Comparison of ENCODE assay signal across 8 cellular contexts in the genomic region with DNA sequence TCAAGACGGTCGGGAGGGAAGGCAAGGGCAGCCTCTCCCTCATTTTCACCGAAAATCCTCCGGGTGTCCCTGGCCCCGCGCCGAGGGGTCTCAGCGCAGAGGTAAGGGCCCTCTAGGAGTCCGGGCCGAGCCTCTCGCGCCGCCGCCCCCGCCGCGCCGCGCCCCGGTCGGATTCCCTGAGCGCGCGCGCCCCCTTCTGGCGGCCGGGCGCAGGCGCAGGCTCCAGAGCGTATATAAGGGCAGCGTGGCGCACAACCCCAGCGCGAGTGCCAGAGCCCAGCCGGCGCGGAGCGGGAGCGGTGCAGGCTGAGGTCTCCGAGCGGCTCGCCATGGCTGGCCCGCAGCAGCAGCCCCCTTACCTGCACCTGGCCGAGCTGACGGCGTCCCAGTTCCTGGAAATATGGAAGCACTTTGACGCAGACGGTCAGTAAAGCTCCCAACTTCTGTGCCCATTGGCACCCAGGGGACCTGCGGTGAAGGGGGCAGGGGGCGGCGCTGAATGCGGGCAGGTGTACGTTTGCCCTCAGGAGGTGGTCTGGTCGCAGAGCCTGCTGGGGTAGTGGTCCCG. TPM values are rescaled to one million over a fixed set of nuclear protein-coding genes. Genes with fewer than 3 reads are reported as not detected.
A peak's percentile ranks its signal among the peaks of the same experiment; 100 is the strongest.
DNase-seq lines count a peak whose midpoint lies in the region; ATAC-seq and TF ChIP-seq lines count a peak whose summit lies in the region.

A gene with protein sequence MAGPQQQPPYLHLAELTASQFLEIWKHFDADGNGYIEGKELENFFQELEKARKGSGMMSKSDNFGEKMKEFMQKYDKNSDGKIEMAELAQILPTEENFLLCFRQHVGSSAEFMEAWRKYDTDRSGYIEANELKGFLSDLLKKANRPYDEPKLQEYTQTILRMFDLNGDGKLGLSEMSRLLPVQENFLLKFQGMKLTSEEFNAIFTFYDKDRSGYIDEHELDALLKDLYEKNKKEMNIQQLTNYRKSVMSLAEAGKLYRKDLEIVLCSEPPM (plus strand): TSS at position 260 of the 568 bp plus-strand sequence. CDS start 70 bp downstream, at position 330.

- DNase-seq in C1 segment of cervical spinal cord (lab: John Stamatoyannopoulos, UW) (peak in 10 of 14 donors; percentile 7 to 49 (median 22)), Panc1 (ENCODE audit: low read depth, low spot score) (no peak), activated gamma-delta T cell (lab: John Stamatoyannopoulos, UW) (peak; percentile 29), foreskin keratinocyte (no peak), omental fat pad (ENCODE audit: low spot score) (peak; percentile 76)

- CTCF ChIA-PET in Panc1 (lab: Charles Lee) = no interaction called here

- H3K36me3 ChIP-seq in Panc1 (ENCODE audit: control insufficient read depth, insufficient read depth, low read length) = no peaks in the 10 kb centered on the region

- BruUV-seq in Panc1 (replicated peaks; lab: Mats Ljungman, UMichigan) = no TSS peak

- H3K27ac ChIP-seq in Panc1 (ENCODE audit: low read length) (no peak within 1 kb of the TSS), foreskin keratinocyte (no peak within 1 kb of the TSS), temporal lobe (ENCODE audit: low read depth, low read length) (no peak within 1 kb of the TSS)

- in situ Hi-C loops in Panc1 (cut with HindIII; ENCODE audit: low pct_unique_long_range_greater_than_20kb, low sequenced_read_pairs) = no loop called here

- H3K4me1 ChIP-seq in Panc1 (ENCODE audit: control insufficient read depth, insufficient read depth, low read length) (no peaks in the 10 kb centered on the region; the same call in 1 of the 2 replicates), foreskin keratinocyte (no peaks in the 10 kb centered on the region)

- peak within 1 kb of the TSS; percentile 14 to 45 for H3K4me3 ChIP-seq in Panc1 (ENCODE audit: low read depth in 2 of 2, low read length in 2 of 2)

- H3K9me3 ChIP-seq in Panc1 (ENCODE audit: control insufficient read depth, insufficient read depth, low read depth, low read length) = no peaks in the 10 kb centered on the region

- intact Hi-C loops in Panc1 (cut with micrococcal nuclease; ENCODE audit: unreplicated experiment) = loop anchor here (10.0 kb wide), 1 partner anchor 144 kb away; no protein-coding TSS in a partner anchor

- POLR2A ChIA-PET in Panc1 (lab: Charles Lee) = no interaction called here

- TF ChIP-seq CTCF in Panc1 (IDR thresholded peaks at IDR 0.05) (peak; percentile 97), foreskin keratinocyte (conservative IDR thresholded peaks at IDR 0.05) (peak; percentile 97), omental fat pad (IDR thresholded peaks at IDR 0.05) (peak in 2 of 3 donors; percentile 82 to 84)

- ATAC-seq in GM19043 (IDR thresholded peaks at IDR 0.05; ENCODE audit: low read depth, unreplicated experiment) = peak; percentile 89
- ATAC-seq in HG03442 (IDR thresholded peaks at IDR 0.05; ENCODE audit: unreplicated experiment) = peak; percentile 81
- peak; percentile 95 for ATAC-seq in Panc1
- ATAC-seq in foreskin keratinocyte = peak; percentile 79
- peak; percentile 69 for ATAC-seq in omental fat pad (ENCODE audit: low FRiP score)

- H3K27me3 ChIP-seq in Panc1 (ENCODE audit: control insufficient read depth, insufficient read depth, low read length) (no peaks in the 10 kb centered on the region), foreskin keratinocyte (peaks cover 15% of the 10 kb centered on the region)

RNA-seq across cellular contexts. Expression of the gene that starts here (rescaled TPM):
- total RNA-seq in Panc1 (2021; ENCODE audit: unreplicated experiment) = 0.59 TPM
- polyA plus RNA-seq in Panc1 (2012; ENCODE audit: insufficient read length) = 0.31 TPM
- total RNA-seq in foreskin keratinocyte = 0.07 TPM in 1 of 2 replicates, not detected in the other
- 0.09 TPM in 1 of 2 replicates, not detected in the other for polyA plus RNA-seq in foreskin keratinocyte
- total RNA-seq in omental fat pad = 100 to 1,000 TPM in 2 of 4 donors, 10 to 100 TPM in 2; 15.0 to 148 (median 105) TPM
- 19.4 TPM for total RNA-seq in temporal lobe

Comparison
In these comparisons a context has a peak if more than half of its experiments do, and no peak if none do; other contexts are left out.
1. RNA of the gene that starts here (total RNA-seq): 15.0 to 148 TPM in omental fat pad and 19.4 TPM in temporal lobe (single experiment); 0.59 TPM in Panc1 (single experiment) and 0.07 TPM in foreskin keratinocyte; every median in the first group is over 10 times any median in the second.
2. Peak in ATAC-seq and H3K4me3 ChIP-seq in Panc1; RNA of the gene not detected or under 1 TPM.
3. Peak in ATAC-seq in foreskin keratinocyte; RNA of the gene not detected or under 1 TPM.
4. DNase-seq: peak in C1 segment of cervical spinal cord (10 of 14), activated gamma-delta T cell (single experiment) and omental fat pad (single experiment); none in Panc1 (single experiment) and foreskin keratinocyte (0 of 2).
5. Peak in every context shown above with its lines, with median percentiles within 50 percentile points of each other: ATAC-seq and CTCF ChIP-seq.